Comparison of ENCODE assay signal across 1 cellular context in genomic region chr5:150788974-150789373, GRCh38.
TF ChIP-seq lines count a peak whose summit lies in the region.

No MANE protein-coding gene starts in this region.

TF ChIP-seq in A549, 52 proteins besides CTCF, POLR2A, EP300 and RAD21 (continued from another document):
- TF ChIP-seq REST (IDR thresholded peaks at IDR 0.05) (no peak), FOXS1 (CRISPR knock-in tag; IDR thresholded peaks at IDR 0.05) (no peak), JUN (IDR thresholded peaks at IDR 0.05) (no peak), ESRRA (IDR thresholded peaks at IDR 0.05; ENCODE audit: borderline replicate concordance, low read length) (no peak)
